Comparison of ENCODE assay signal across 1 cellular context in the genomic region with DNA sequence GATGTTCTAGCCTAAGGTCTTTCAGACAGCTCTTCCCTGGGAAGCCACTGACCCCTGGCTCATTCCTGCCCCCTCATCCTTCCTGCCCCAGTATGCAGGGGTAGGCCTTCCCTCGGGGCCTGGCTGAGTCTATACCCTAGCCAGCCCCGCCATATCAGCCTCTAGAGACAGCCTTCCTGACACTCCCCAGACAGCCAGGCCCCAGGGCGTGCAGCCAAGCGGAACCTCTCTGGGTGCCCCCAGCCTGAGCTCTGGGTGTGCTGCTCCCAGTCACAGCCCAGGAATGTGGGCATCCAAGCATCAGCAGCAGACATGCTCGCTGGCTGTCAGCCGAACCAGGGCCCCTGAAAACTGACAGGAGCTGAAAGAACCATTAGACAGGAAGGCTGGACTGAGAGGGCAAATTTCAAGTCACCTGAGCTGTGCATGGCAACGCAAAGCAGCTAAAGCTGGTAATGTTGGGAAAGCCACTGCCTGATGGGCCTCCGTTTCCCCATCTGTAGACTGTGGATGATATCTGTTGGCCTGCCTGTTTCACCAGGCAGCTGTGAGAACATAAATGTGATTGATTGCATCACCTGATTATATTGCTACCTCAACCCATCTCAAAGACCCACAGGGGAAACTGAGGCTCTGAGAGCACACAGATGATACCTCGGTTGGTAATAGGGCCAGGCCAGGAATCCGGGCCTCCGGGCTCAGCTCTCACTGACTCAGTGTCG.
TF ChIP-seq lines count a peak whose summit lies in the region.

No MANE protein-coding gene starts in this region.

TF ChIP-seq in K562, 482 proteins besides CTCF, POLR2A, EP300 and RAD21 (continued from another document):
- TF ChIP-seq NRF1 (conservative IDR thresholded peaks at IDR 0.05 in 1 of 2, IDR thresholded peaks at IDR 0.05 in 1 of 2) (no peak), DPF2 (IDR thresholded peaks at IDR 0.05) (no peak), ZNF165 (CRISPR knock-in tag; IDR thresholded peaks at IDR 0.05; ENCODE audit: borderline replicate concordance) (no peak), CEBPG (CRISPR knock-in tag; IDR thresholded peaks at IDR 0.05) (no peak), CEBPG (tag; conservative IDR thresholded peaks at IDR 0.05 in 1 of 2, IDR thresholded peaks at IDR 0.05 in 1 of 2) (0 out of 4 replicates have a peak, but pooled peaks of 1 of the 2 experiments have one; percentile 29), HDAC3 (IDR thresholded peaks at IDR 0.05; ENCODE audit: borderline replicate concordance, partially characterized antibody) (no peak)
